Comparison of ENCODE assay signal across 8 cellular contexts in the genomic region with DNA sequence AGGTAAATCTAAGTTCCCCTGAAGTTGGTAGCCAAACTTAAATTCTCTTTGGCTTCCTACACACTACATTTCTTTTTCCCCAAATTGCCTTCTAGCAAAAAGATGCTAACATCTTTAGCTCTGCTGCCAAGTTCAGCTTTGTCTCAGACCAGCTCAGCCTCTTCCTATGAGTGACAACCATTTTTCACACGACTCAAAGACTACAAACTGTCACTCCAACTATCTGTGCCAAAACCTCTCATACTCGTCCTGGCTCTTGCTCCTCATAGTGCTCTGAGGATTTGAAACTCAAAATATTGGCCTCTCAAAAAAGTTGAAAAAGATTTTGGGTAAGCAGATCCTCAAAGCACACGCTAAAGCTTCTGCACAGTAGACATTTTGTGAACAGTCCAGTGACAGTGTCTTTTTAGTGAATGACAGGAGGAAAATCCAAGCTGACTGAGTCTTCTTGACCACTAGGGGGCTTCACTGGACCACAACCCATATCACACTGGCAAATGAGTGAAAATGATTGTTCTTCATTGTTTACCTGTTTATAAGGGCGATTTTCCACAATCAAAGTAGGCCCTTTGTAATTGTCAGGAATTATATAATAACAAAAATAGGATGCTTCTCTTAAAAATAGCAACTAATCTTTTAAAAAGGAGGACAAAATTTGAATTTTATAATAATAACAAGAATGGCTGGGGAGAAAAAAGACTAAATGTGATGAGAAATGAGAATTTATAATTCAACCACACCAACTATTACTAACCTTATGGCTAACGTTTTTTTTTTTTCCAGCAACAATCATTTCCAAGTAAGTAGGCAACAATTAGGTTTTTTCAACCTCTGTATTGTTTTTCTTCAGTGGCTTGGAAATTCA.
DNase-seq lines count a peak whose midpoint lies in the region; ATAC-seq and TF ChIP-seq lines count a peak whose summit lies in the region.

No MANE protein-coding gene starts in this region.

- H3K4me1 ChIP-seq in BE2C (no peaks in the 10 kb centered on the region), body of pancreas (peaks cover under 1% of the 10 kb centered on the region)

- ATAC-seq in GM18511 (IDR thresholded peaks at IDR 0.05; ENCODE audit: unreplicated experiment) (peak; percentile 74), body of pancreas (peak; percentile 65)
- ATAC-seq in stimulated activated naive CD8-positive, alpha-beta T cell treated with anti-CD3 and anti-CD28 coated beads, Interleukin-15, amount 100 ng/mL, for 72 hours = peak; percentile 75

- no peak overlapping the region for H3K4me3 ChIP-seq in BE2C (ENCODE audit: low read depth, low read length)
- H3K4me3 ChIP-seq in body of pancreas = no peak overlapping the region

- no peaks in the 10 kb centered on the region for H3K4me1 Mint-ChIP-seq in stimulated activated naive CD8-positive, alpha-beta T cell treated with anti-CD3 and anti-CD28 coated beads, Interleukin-15, amount 100 ng/mL, for 72 hours

- H3K27me3 Mint-ChIP-seq in stimulated activated naive CD8-positive, alpha-beta T cell treated with anti-CD3 and anti-CD28 coated beads, Interleukin-15, amount 100 ng/mL, for 72 hours = no peaks in the 10 kb centered on the region

- H3K27ac ChIP-seq in body of pancreas = no peak overlapping the region

- H3K9me3 Mint-ChIP-seq in stimulated activated naive CD8-positive, alpha-beta T cell treated with anti-CD3 and anti-CD28 coated beads, Interleukin-15, amount 100 ng/mL, for 72 hours = no peaks in the 10 kb centered on the region

- WGBS in body of pancreas, 2 donors = 32 to 38% methylated on average over 5 of the region's 5 CpGs

- intact Hi-C loops in body of pancreas (cut with DNase I) = no loop called here

- no peak overlapping the region for H3K4me3 Mint-ChIP-seq in stimulated activated naive CD8-positive, alpha-beta T cell treated with anti-CD3 and anti-CD28 coated beads, Interleukin-15, amount 100 ng/mL, for 72 hours

- TF ChIP-seq CTCF in BE2C (IDR thresholded peaks at IDR 0.05; ENCODE audit: low read depth, low read length) (peak; percentile 99), body of pancreas (IDR thresholded peaks at IDR 0.05) (peak; percentile 53 to 75 (median 67))

- H3K27me3 ChIP-seq in BE2C = no peaks in the 10 kb centered on the region
- H3K27me3 ChIP-seq in body of pancreas = no peaks in the 10 kb centered on the region

- TF ChIP-seq POLR2A in body of pancreas (IDR thresholded peaks at IDR 0.05) = no peak

- H3K36me3 ChIP-seq in BE2C = no peaks in the 10 kb centered on the region
- no peaks in the 10 kb centered on the region for H3K36me3 ChIP-seq in body of pancreas (replicated peaks in 1 of 2; ENCODE audit: insufficient read depth in 1 of 2, low read depth in 2 of 2)

- DNase-seq in BE2C (peak; percentile 43), HuH-7.5 (ENCODE audit: low spot score) (peak; percentile 63), OCI-M1 (lab: John Stamatoyannopoulos, UW) (peak; percentile 80), body of pancreas (peak in 3 of 4 donors; percentile 36 to 41 (median 38)), iPS-NIHi11 (ENCODE audit: low spot score) (peak; percentile 56)
- DNase-seq in stimulated activated naive CD8-positive, alpha-beta T cell treated with anti-CD3 and anti-CD28 coated beads, Interleukin-15, amount 100 ng/mL, for 72 hours = peak in 1 of 2 donors; percentile 23
- no peak for DNase-seq in activated CD4-positive, CD25-positive, alpha-beta regulatory T cell treated with anti-CD3 and anti-CD28 coated beads, Interleukin-2, amount 50 U/mL, for 72 hours

- peak overlapping the region in 1 of 2 donors; percentile 72 for H3K27ac Mint-ChIP-seq in stimulated activated naive CD8-positive, alpha-beta T cell treated with anti-CD3 and anti-CD28 coated beads, Interleukin-15, amount 100 ng/mL, for 72 hours

- no peaks in the 10 kb centered on the region for H3K9me3 ChIP-seq in BE2C
- no peaks in the 10 kb centered on the region for H3K9me3 ChIP-seq in body of pancreas
